7 cellular contexts compared by ENCODE assay signal in genomic region chr9:120579139-120579749, GRCh38. TPM values are rescaled to one million over a fixed set of nuclear protein-coding genes. Genes with fewer than 3 reads are reported as not detected.
A peak's percentile ranks its signal among the peaks of the same experiment; 100 is the strongest.
DNase-seq lines count a peak whose midpoint lies in the region; ATAC-seq and TF ChIP-seq lines count a peak whose summit lies in the region.

No MANE protein-coding gene starts in this region.

- DNase-seq in GM06990 (ENCODE audit: extremely low read depth, insufficient read length) (no peak), IMR-90 (no peak), astrocyte of the hippocampus (ENCODE audit: low read depth, low spot score) (peak; percentile 29), kidney glomerular epithelial cell (lab: John Stamatoyannopoulos, UW) (peak; percentile 16), testis (no peak)

- intact Hi-C loops in IMR-90 (cut with micrococcal nuclease) (no loop called here), testis (cut with DNase I; ENCODE audit: low total_unique reads) (no loop called here)

- peak overlapping the region; percentile 58 to 61; a peak in 3 of 4 replicates for H4K8ac ChIP-seq in IMR-90 (ENCODE audit: low read depth in 2 of 2, low read length in 2 of 2)

- H2BK20ac ChIP-seq in IMR-90 (ENCODE audit: low read depth, low read length), result no peak overlapping the region

- no peak overlapping the region for H2BK120ac ChIP-seq in IMR-90 (ENCODE audit: low read depth, low read length)

- H2BK15ac ChIP-seq in IMR-90 (ENCODE audit: low read depth, low read length), result no peak overlapping the region

- peaks cover 18 to 46% of the 10 kb centered on the region in 2 experiments for H3K79me1 ChIP-seq in IMR-90 (ENCODE audit: low read depth in 1 of 2, low read length in 2 of 2)

- no peak overlapping the region; the same call in 1 of the 2 replicates for H3K56ac ChIP-seq in IMR-90 (ENCODE audit: extremely low read depth, insufficient read depth, low read length)

- H2BK5ac ChIP-seq in IMR-90 (ENCODE audit: low read depth, low read length, poor library complexity, severe bottlenecking), result peak overlapping the region; percentile 14

- peak overlapping the region; percentile 63; the same call in 1 of the 2 replicates for H3K23ac ChIP-seq in IMR-90 (ENCODE audit: low read depth, low read length)

- dilution Hi-C loops in IMR-90 (cut with HindIII; ENCODE audit: low sequenced_read_pairs, unreplicated experiment), result no loop called here

- peak overlapping the region; percentile 56 for H3K4ac ChIP-seq in IMR-90 (ENCODE audit: low read depth, low read length)

- CTCF ChIA-PET in IMR-90 (lab: Yijun Ruan, JAX), result no interaction called here

- H3K14ac ChIP-seq in IMR-90 (replicated peaks; ENCODE audit: low read depth, low read length), result peak overlapping the region; percentile 49

- no TSS peak for BruUV-seq in IMR-90 (replicated peaks; lab: Mats Ljungman, UMichigan)

- peak overlapping the region; percentile 89 for H2AK9ac ChIP-seq in IMR-90 (replicated peaks; ENCODE audit: low read depth, low read length, poor library complexity)

- H3K4me1 ChIP-seq in IMR-90 (ENCODE audit: control insufficient read depth, insufficient read depth, low read length) (peaks cover 8% of the 10 kb centered on the region), testis (peaks cover 11% of the 10 kb centered on the region)

- in situ Hi-C loops in IMR-90 (cut with MboI; ENCODE audit: low sequenced_read_pairs), result no loop called here

- no peaks in the 10 kb centered on the region for H3K36me3 ChIP-seq in GM06990 (ENCODE audit: control insufficient read depth, insufficient read depth, low read length)
- H3K36me3 ChIP-seq in IMR-90 (ENCODE audit: control insufficient read depth, insufficient read depth, low read length), result no peaks in the 10 kb centered on the region
- H3K36me3 ChIP-seq in testis (ENCODE audit: low read depth, missing control alignments), result no peaks in the 10 kb centered on the region

- H3K27me3 ChIP-seq in GM06990 (replicated peaks; ENCODE audit: control insufficient read depth, insufficient read depth, low read length) (no peaks in the 10 kb centered on the region), IMR-90 (ENCODE audit: control insufficient read depth, insufficient read depth, low read length) (no peaks in the 10 kb centered on the region), testis (no peaks in the 10 kb centered on the region)

- 20% methylated on average over 4 of the region's 9 CpGs; no CpG with 5 or more reads in 1 of the 2 experiments for WGBS in IMR-90 (ENCODE audit: extremely low coverage in 2 of 2, insufficient read length in 1 of 2), 2 experiments
- 18 to 19% methylated on average over 9 of the region's 9 CpGs for WGBS in testis, 2 donors

- peak overlapping the region; percentile 91 for H2AFZ ChIP-seq in IMR-90 (replicated peaks; ENCODE audit: low read length, poor library complexity)

- no peak overlapping the region for H3K18ac ChIP-seq in IMR-90 (ENCODE audit: low read depth, low read length)

- peak overlapping the region; percentile 88 for H3K4me2 ChIP-seq in IMR-90 (ENCODE audit: low read depth, low read length)

- peak overlapping the region; percentile 49 for H2AK5ac ChIP-seq in IMR-90 (ENCODE audit: low read depth, low read length)

- H3K27ac ChIP-seq in IMR-90 (ENCODE audit: insufficient read depth, low read length) (peak overlapping the region; percentile 65; the same call in 1 of the 2 replicates), testis (peak overlapping the region in 1 of 2 donors; percentile 73)

- no peaks in the 10 kb centered on the region for H4K20me1 ChIP-seq in IMR-90 (ENCODE audit: insufficient read depth, low read length)

- TF ChIP-seq CTCF in GM06990 (IDR thresholded peaks at IDR 0.05; ENCODE audit: insufficient read depth, low read length, poor library complexity, severe bottlenecking), result no peak
- no peak for TF ChIP-seq CTCF in IMR-90 (conservative IDR thresholded peaks at IDR 0.05; ENCODE audit: low read depth, low read length)
- TF ChIP-seq CTCF in testis (IDR thresholded peaks at IDR 0.05), result no peak

- no peak for TF ChIP-seq RAD21 in IMR-90 (IDR thresholded peaks at IDR 0.05; ENCODE audit: low read length)

- POLR2A ChIA-PET in IMR-90 (lab: Charles Lee; ENCODE audit: unreplicated experiment), result no interaction called here

- H4K91ac ChIP-seq in IMR-90 (ENCODE audit: insufficient read depth, low read depth, low read length), result peak overlapping the region; percentile 43; the same call in 1 of the 2 replicates

- H3K9me3 ChIP-seq in IMR-90 (ENCODE audit: control insufficient read depth, insufficient read depth, low read length), result no peaks in the 10 kb centered on the region
- H3K9me3 ChIP-seq in testis, result no peaks in the 10 kb centered on the region

- TF ChIP-seq POLR2A in IMR-90 (IDR thresholded peaks at IDR 0.05; ENCODE audit: low read depth, low read length) (no peak), testis (IDR thresholded peaks at IDR 0.05) (no peak)

- H4K5ac ChIP-seq in IMR-90 (ENCODE audit: low read depth, low read length), result no peak overlapping the region; the same call in none of the 2 replicates

- peaks cover 12% of the 10 kb centered on the region for H3K9me1 ChIP-seq in IMR-90 (ENCODE audit: insufficient read depth, low read length)

- peak overlapping the region; percentile 60 for H3K9ac ChIP-seq in IMR-90 (ENCODE audit: low read depth, low read length)

- peak; percentile 3; the same call in 1 of the 2 replicates for ATAC-seq in IMR-90 (ENCODE audit: low read depth)
- ATAC-seq in HG03442 (IDR thresholded peaks at IDR 0.05; ENCODE audit: unreplicated experiment), result no peak
- no peak for ATAC-seq in HG03378 (IDR thresholded peaks at IDR 0.05; ENCODE audit: unreplicated experiment)

- H3K4me3 ChIP-seq in GM06990 (replicated peaks; ENCODE audit: low read depth, low read length), result peak overlapping the region; percentile 95
- H3K4me3 ChIP-seq in IMR-90 (ENCODE audit: insufficient read depth, low read depth, low read length), result peak overlapping the region; percentile 72
- peak overlapping the region; percentile 76 to 84 for H3K4me3 ChIP-seq in testis

TF ChIP-seq in IMR-90, 13 proteins besides CTCF, POLR2A, EP300 and RAD21:
- no peak for TF ChIP-seq USF2 (IDR thresholded peaks at IDR 0.05; ENCODE audit: low read depth, low read length)
- TF ChIP-seq CEBPB (IDR thresholded peaks at IDR 0.05; ENCODE audit: low read depth, low read length), result 0 out of 2 replicates have a peak, but pooled peaks have one; percentile 18
- TF ChIP-seq ELK1 (IDR thresholded peaks at IDR 0.05; ENCODE audit: borderline replicate concordance, low read depth, low read length), result no peak
TF ChIP-seq in IMR-90: peak in this region for 1.

RNA-seq across cellular contexts. Expression of gene CDK5RAP2, which starts 0.7 kb away (rescaled TPM):
- 29.4 and 31.7 TPM in 2 replicates for total RNA-seq in IMR-90 (2012; rRNA removed)
- polyA plus RNA-seq in IMR-90 (2012; rRNA removed), result 27.9 and 29.5 TPM in 2 replicates
- polyA plus RNA-seq in IMR-90 (2012; cell fraction: cytosol; rRNA removed), result 17.2 TPM in 2 replicates
- polyA plus RNA-seq in IMR-90 (2012; cell fraction: nucleus; rRNA removed; ENCODE audit: low replicate concordance), result 44.6 and 59.8 TPM in 2 replicates
- 10 to 100 TPM; 64.9 to 76.1 TPM for total RNA-seq in testis
- 80.5 TPM for polyA plus RNA-seq in testis (ENCODE audit: insufficient read depth, low read depth, low replicate concordance)

Comparison
In these comparisons a context has a peak if more than half of its experiments do, and no peak if none do; other contexts are left out.
1. DNase-seq: peak in astrocyte of the hippocampus (single experiment) and kidney glomerular epithelial cell (single experiment); none in GM06990 (single experiment), IMR-90 (single experiment) and testis (single experiment).
2. Peak in every context shown above with its lines, with median percentiles within 50 percentile points of each other: H3K4me3 ChIP-seq.